ENCODE assay signal across 9 cellular contexts in the genomic region with DNA sequence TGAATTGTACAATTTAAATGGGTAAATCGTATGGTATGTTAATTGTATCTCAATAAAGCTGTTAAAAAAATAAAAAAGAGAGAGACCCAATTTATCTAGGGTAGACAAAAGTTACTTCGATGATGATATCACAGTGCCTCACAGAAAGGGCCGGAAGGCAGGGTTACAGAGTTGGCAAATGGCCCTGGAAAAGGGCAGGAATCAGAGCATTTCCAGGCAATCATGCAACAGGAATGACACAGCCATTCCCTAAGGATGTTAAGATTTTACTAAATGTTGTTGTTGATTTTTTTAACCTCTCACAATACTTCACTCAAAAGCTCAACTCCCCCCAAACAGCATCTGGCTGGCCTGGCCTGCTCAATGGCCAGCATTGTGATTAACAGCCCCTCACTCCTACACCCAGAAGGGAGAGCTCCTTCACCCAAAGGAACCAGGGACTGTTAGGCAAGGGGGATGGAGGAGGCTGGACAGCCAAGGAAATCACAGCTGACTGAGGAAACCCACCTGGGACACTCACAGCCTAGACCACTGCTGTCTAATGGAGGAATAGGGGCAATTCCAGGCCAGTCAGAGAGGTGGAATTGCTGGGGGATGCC. TPM values are rescaled to one million over a fixed set of nuclear protein-coding genes. Genes with fewer than 3 reads are reported as not detected.
DNase-seq lines count a peak whose midpoint lies in the region; ATAC-seq and TF ChIP-seq lines count a peak whose summit lies in the region.
"Had no signal": no experiment of that assay in that cellular context is flagged by ENCODE, and none has a peak within 500 bp of the region (broad histone marks: within the 10 kb centered on the region; RNA-seq: fewer than 3 reads in every experiment).

No MANE protein-coding gene starts in this region.

- POLR2A ChIA-PET in activated CD8-positive, alpha-beta T cell treated with anti-CD3 and anti-CD28 coated beads for 36 hours (lab: Charles Lee), result interaction anchor here (1.1 kb wide), 1 partner anchor 15 kb away, joined by 3 read pairs; no protein-coding TSS in a partner anchor

- CTCF ChIA-PET in activated CD8-positive, alpha-beta T cell treated with anti-CD3 and anti-CD28 coated beads for 36 hours (lab: Charles Lee), result interaction anchor here (1.0 kb wide), 1 partner anchor 9 kb away, joined by 3 read pairs; no protein-coding TSS in a partner anchor

- H3K4me3 ChIP-seq in heart right ventricle (no peak overlapping the region), skin epidermis (no peak overlapping the region)

- H3K27me3 ChIP-seq in heart right ventricle, result no peaks in the 10 kb centered on the region

- H3K36me3 Mint-ChIP-seq in activated CD8-positive, alpha-beta T cell treated with anti-CD3 and anti-CD28 coated beads for 36 hours (ENCODE audit: low read depth), result peaks cover 31% of the 10 kb centered on the region

- no peak overlapping the region for H3K4me3 Mint-ChIP-seq in activated CD8-positive, alpha-beta T cell treated with anti-CD3 and anti-CD28 coated beads for 36 hours

- peaks cover 6 to 52% (median 37%) of the 10 kb centered on the region in 9 donors for H3K4me1 ChIP-seq in heart right ventricle

- no peaks in the 10 kb centered on the region for H3K9me3 ChIP-seq in heart right ventricle

- 38 to 59% methylated on average over 3 of the region's 3 CpGs for WGBS in heart right ventricle, 2 donors

- H3K27ac ChIP-seq in heart right ventricle, result peak overlapping the region in 9 of 10 donors; percentile 44 to 83 (median 61)
- H3K27ac ChIP-seq in skin epidermis, result peak overlapping the region in 12 of 21 experiments; percentile 3 to 81 (median 50)

- peaks cover 34% of the 10 kb centered on the region for H3K4me1 Mint-ChIP-seq in activated CD8-positive, alpha-beta T cell treated with anti-CD3 and anti-CD28 coated beads for 36 hours (ENCODE audit: low read depth)

- intact Hi-C loops in activated CD8-positive, alpha-beta T cell treated with anti-CD3 and anti-CD28 coated beads for 36 hours (cut with micrococcal nuclease), result no loop called here
- intact Hi-C loops in heart right ventricle (cut with DNase I), result no loop called here

- ATAC-seq in activated CD8-positive, alpha-beta T cell treated with anti-CD3 and anti-CD28 coated beads for 36 hours, result no peak
- ATAC-seq in heart right ventricle (peak in 5 of 8 donors; percentile 12 to 65 (median 26)), GM21423 (IDR thresholded peaks at IDR 0.05; ENCODE audit: unreplicated experiment) (no peak), HG02973 (IDR thresholded peaks at IDR 0.05; ENCODE audit: unreplicated experiment) (no peak)

- H3K36me3 ChIP-seq in heart right ventricle, result peaks cover 0 to 20% (median 0%) of the 10 kb centered on the region in 9 donors

- DNase-seq in GM04504 (ENCODE audit: low read depth) (peak; percentile 81), heart right ventricle (peak in 1 of 2 donors; percentile 53), NCI-H1694 treated with DMSO at 0.1 percent for 48 hours (lab: John Stamatoyannopoulos, UW) (no peak), cortex of kidney (lab: John Stamatoyannopoulos, UW) (no peak)
- no peak for DNase-seq in activated CD8-positive, alpha-beta T cell treated with anti-CD3 and anti-CD28 coated beads for 36 hours
- DNase-seq: H7 had no signal

- no peaks in the 10 kb centered on the region for H3K9me3 Mint-ChIP-seq in activated CD8-positive, alpha-beta T cell treated with anti-CD3 and anti-CD28 coated beads for 36 hours

- H3K27me3 Mint-ChIP-seq in activated CD8-positive, alpha-beta T cell treated with anti-CD3 and anti-CD28 coated beads for 36 hours, result no peaks in the 10 kb centered on the region

- TF ChIP-seq CTCF in activated CD8-positive, alpha-beta T cell treated with anti-CD3 and anti-CD28 coated beads for 36 hours (IDR thresholded peaks at IDR 0.05), result no peak
- TF ChIP-seq CTCF in heart right ventricle (IDR thresholded peaks at IDR 0.05), result no peak

- peak overlapping the region; percentile 44 for H3K27ac Mint-ChIP-seq in activated CD8-positive, alpha-beta T cell treated with anti-CD3 and anti-CD28 coated beads for 36 hours

RNA-seq across cellular contexts. Expression of gene SP100, which starts 7.7 kb away (rescaled TPM):
- 100 to 1,000 TPM; 108 TPM for total RNA-seq in activated CD8-positive, alpha-beta T cell treated with anti-CD3 and anti-CD28 coated beads for 36 hours
- 100 to 1,000 TPM in 1 of 10 donors, 10 to 100 TPM in 9; 45.6 to 123 (median 58.4) TPM for total RNA-seq in heart right ventricle
- polyA plus RNA-seq in heart right ventricle, result 10 to 100 TPM; 20.3 to 58.2 TPM
- total RNA-seq: H7 had no signal

Comparison
In these comparisons a context has a peak if more than half of its experiments do, and no peak if none do; other contexts are left out.
1. ATAC-seq: peak in heart right ventricle (5 of 8); none in activated CD8-positive, alpha-beta T cell treated with anti-CD3 and anti-CD28 coated beads for 36 hours (single experiment), GM21423 (single experiment) and HG02973 (single experiment).